ENCODE assay signal across 8 cellular contexts in the genomic region with DNA sequence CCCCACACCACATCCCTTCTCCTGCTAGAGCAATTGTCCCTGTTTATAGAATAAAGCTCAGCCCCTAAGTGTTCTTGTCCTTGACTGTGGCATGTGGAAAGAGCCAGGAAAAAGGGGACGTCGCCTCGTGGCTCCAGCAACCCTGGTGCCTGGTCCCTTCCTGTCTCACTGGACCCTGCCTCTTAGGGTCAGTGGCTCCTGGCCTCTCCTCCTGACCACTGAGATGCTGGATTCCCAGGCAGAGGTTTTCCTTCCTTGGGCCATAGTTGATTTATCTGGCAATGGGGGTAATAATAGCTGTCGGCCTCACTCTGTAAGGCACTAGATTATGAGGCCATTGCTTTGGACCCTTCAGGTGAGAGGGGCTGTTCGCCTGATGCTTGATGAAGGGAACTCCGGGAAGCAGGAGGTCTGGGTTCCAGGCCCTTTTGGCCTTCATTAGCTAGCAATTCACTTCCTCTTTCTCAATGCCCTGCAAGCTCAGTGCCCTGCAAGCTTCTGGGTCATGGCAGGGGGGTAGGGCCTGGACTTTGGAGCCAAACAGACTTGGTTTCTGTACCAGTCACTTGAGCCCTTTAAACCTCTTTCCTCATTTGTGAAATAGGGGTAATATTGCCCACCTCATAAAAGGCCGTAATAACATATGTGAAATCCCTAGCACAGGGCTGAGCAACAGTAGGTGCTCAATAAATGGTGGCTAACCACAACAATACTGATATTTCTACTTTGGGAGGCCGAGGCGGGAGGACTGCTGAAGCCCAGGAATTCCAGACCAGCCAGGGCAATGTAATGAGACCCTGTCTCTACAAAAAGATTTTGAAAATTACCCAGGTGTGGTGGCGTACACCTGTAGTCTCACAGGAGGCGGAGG. TPM values are rescaled to one million over a fixed set of nuclear protein-coding genes. Genes with fewer than 3 reads are reported as not detected.
A peak's percentile ranks its signal among the peaks of the same experiment; 100 is the strongest.
DNase-seq lines count a peak whose midpoint lies in the region; ATAC-seq and FAIRE-seq lines count a peak whose summit lies in the region.

No MANE protein-coding gene starts in this region.

- no peak overlapping the region for H2AFZ ChIP-seq in neuron (ENCODE audit: low read depth, low read length)

- DNase-seq in COLO668 (lab: John Stamatoyannopoulos, UW; ENCODE audit: unreplicated experiment) (peak; percentile 10), NOMO-1 (lab: John Stamatoyannopoulos, UW; ENCODE audit: unreplicated experiment in 2 of 2) (peak; percentile 56), KG1 (lab: John Stamatoyannopoulos, UW) (no peak), activated gamma-delta T cell treated with Interleukin-2 at 50 U/mL for 16 hours (no peak), frontal cortex (ENCODE audit: low spot score in 2 of 2) (no peak)
- no peak for DNase-seq in effector memory CD8-positive, alpha-beta T cell

- peaks cover 9% of the 10 kb centered on the region for H3K36me3 Mint-ChIP-seq in effector memory CD8-positive, alpha-beta T cell (ENCODE audit: insufficient read depth)

- H3K27me3 Mint-ChIP-seq in effector memory CD8-positive, alpha-beta T cell: no peaks in the 10 kb centered on the region

- H3K27me3 ChIP-seq in neuron (ENCODE audit: insufficient read depth, low read length): no peaks in the 10 kb centered on the region

- H3K4me1 Mint-ChIP-seq in effector memory CD8-positive, alpha-beta T cell (ENCODE audit: low read depth in 2 of 2): peaks cover 6 to 18% of the 10 kb centered on the region in 2 donors

- no peaks in the 10 kb centered on the region for H3K9me3 Mint-ChIP-seq in effector memory CD8-positive, alpha-beta T cell

- H3K27ac Mint-ChIP-seq in effector memory CD8-positive, alpha-beta T cell: peak overlapping the region; percentile 81 to 93

- H3K9me3 ChIP-seq in neuron (ENCODE audit: low read length): no peaks in the 10 kb centered on the region

- peaks cover 8% of the 10 kb centered on the region for H3K4me1 ChIP-seq in neuron (ENCODE audit: insufficient read depth, low read length)

- H3K36me3 ChIP-seq in neuron (ENCODE audit: insufficient read depth, low read length): peaks cover under 1% of the 10 kb centered on the region

- no peak for ATAC-seq in effector memory CD8-positive, alpha-beta T cell (replicated peaks)
- no peak for ATAC-seq in GM18861 (IDR thresholded peaks at IDR 0.05; ENCODE audit: unreplicated experiment)

- no peak for FAIRE-seq in frontal cortex (lab: Jason Lieb, UNC)

- H3K4me3 Mint-ChIP-seq in effector memory CD8-positive, alpha-beta T cell: peak overlapping the region; percentile 84 to 86

- peak overlapping the region; percentile 87 for H3K4me3 ChIP-seq in neuron (ENCODE audit: low read length)

RNA-seq across cellular contexts. Expression of gene ASL, which starts 1.1 kb away (rescaled TPM):
- 6.9 TPM for total RNA-seq in frontal cortex

RNA-seq across cellular contexts. Expression of gene CRCP, which starts 38.0 kb away (rescaled TPM):
- total RNA-seq in frontal cortex: 62.4 TPM

Comparison
In these comparisons a context has a peak if more than half of its experiments do, and no peak if none do; other contexts are left out.
1. DNase-seq: peak in COLO668 (single experiment) and NOMO-1 (2 of 2); none in effector memory CD8-positive, alpha-beta T cell (0 of 3), KG1 (single experiment), activated gamma-delta T cell treated with Interleukin-2 at 50 U/mL for 16 hours (single experiment) and frontal cortex (0 of 2).